Comparison of ENCODE assay signal across 13 cellular contexts in the genomic region with DNA sequence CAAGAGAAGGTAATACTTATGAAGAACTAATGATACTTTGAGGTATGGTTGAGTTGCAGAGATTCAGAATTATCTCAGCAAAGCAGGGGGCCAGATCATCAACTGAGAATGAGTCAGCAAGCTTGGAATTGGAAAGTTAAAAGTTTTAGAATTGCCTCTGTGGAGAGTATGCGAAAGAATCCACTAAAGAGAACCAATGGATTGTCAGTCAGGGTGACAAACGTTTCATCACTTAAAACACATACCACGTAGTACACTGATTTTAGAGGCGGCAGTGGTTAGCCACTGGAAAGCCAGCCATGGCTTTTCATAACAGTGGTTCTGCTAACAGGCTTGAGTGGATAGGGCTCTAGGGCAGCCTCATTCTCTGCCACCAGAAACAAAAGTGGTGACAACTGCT.
DNase-seq lines count a peak whose midpoint lies in the region; ATAC-seq, FAIRE-seq and TF ChIP-seq lines count a peak whose summit lies in the region.
"Had no signal": no experiment of that assay in that cellular context is flagged by ENCODE, and none has a peak within 500 bp of the region (broad histone marks: within the 10 kb centered on the region; RNA-seq: fewer than 3 reads in every experiment).

No MANE protein-coding gene starts in this region.

- H3K9me3 ChIP-seq in SK-N-MC (ENCODE audit: low read depth, low read length), result no peaks in the 10 kb centered on the region
- H3K9me3 ChIP-seq: right lobe of liver had no signal

- H3K4me1 Mint-ChIP-seq in stimulated activated effector memory CD8-positive, alpha-beta T cell treated with anti-CD3 and anti-CD28 coated beads, Interleukin-12 subunit alpha, Interleukin-12 subunit beta, amount 100 ng/mL, for 72 hours, result no peaks in the 10 kb centered on the region

- peaks cover 18% of the 10 kb centered on the region; the same call in 1 of the 2 replicates for H3K36me3 ChIP-seq in SK-N-MC (ENCODE audit: insufficient read depth, low read length)
- H3K36me3 ChIP-seq: right lobe of liver had no signal

- peak; percentile 28 for DNase-seq in GM04504 (ENCODE audit: low read depth)
- no peak for DNase-seq in SK-N-MC (ENCODE audit: low read depth, low spot score)
- DNase-seq in fibroblast of peridontal ligament (ENCODE audit: extremely low read depth), result peak; percentile 82
- no peak for DNase-seq in stimulated activated effector memory CD8-positive, alpha-beta T cell treated with anti-CD3 and anti-CD28 coated beads, Interleukin-12 subunit alpha, Interleukin-12 subunit beta, amount 100 ng/mL, for 72 hours (ENCODE audit: low spot score in 2 of 2)
- DNase-seq in D721Med (ENCODE audit: insufficient read length, low spot score), result no peak
- DNase-seq in effector CD8-positive, alpha-beta T cell (lab: John Stamatoyannopoulos, UW), result no peak
- DNase-seq: Calu3, H9, NCI-H2081 treated with DMSO at 0.1 percent for 48 hours, right lobe of liver had no signal

- ATAC-seq in stimulated activated effector memory CD8-positive, alpha-beta T cell treated with anti-CD3 and anti-CD28 coated beads, Interleukin-12 subunit alpha, Interleukin-12 subunit beta, amount 100 ng/mL, for 72 hours, result peak; percentile 74
- no peak for ATAC-seq in HG03521 (IDR thresholded peaks at IDR 0.05; ENCODE audit: unreplicated experiment)
- ATAC-seq: activated CD4-positive, CD25-positive, alpha-beta regulatory T cell treated with anti-CD3 and anti-CD28 coated beads, Interleukin-2, amount 50 U/mL, for 24 hours; right lobe of liver had no signal

- no peak for FAIRE-seq in D721Med (lab: Jason Lieb, UNC)

- TF ChIP-seq CTCF in D721Med (IDR thresholded peaks at IDR 0.05; ENCODE audit: insufficient read depth, missing control alignments), result no peak

- H3K9me3 Mint-ChIP-seq in stimulated activated effector memory CD8-positive, alpha-beta T cell treated with anti-CD3 and anti-CD28 coated beads, Interleukin-12 subunit alpha, Interleukin-12 subunit beta, amount 100 ng/mL, for 72 hours, result no peaks in the 10 kb centered on the region
- H3K9me3 Mint-ChIP-seq: H9 had no signal

- H3K4me3 ChIP-seq in SK-N-MC, result no peak overlapping the region
- H3K4me3 ChIP-seq: right lobe of liver had no signal

- H3K27ac Mint-ChIP-seq in stimulated activated effector memory CD8-positive, alpha-beta T cell treated with anti-CD3 and anti-CD28 coated beads, Interleukin-12 subunit alpha, Interleukin-12 subunit beta, amount 100 ng/mL, for 72 hours, result peak overlapping the region; percentile 18

- H3K4me3 Mint-ChIP-seq in stimulated activated effector memory CD8-positive, alpha-beta T cell treated with anti-CD3 and anti-CD28 coated beads, Interleukin-12 subunit alpha, Interleukin-12 subunit beta, amount 100 ng/mL, for 72 hours, result no peak overlapping the region
- H3K4me3 Mint-ChIP-seq: H9 had no signal

- H3K9ac ChIP-seq in SK-N-MC (ENCODE audit: insufficient read length), result no peak overlapping the region

- no peaks in the 10 kb centered on the region for H3K36me3 Mint-ChIP-seq in stimulated activated effector memory CD8-positive, alpha-beta T cell treated with anti-CD3 and anti-CD28 coated beads, Interleukin-12 subunit alpha, Interleukin-12 subunit beta, amount 100 ng/mL, for 72 hours

- H3K27ac ChIP-seq in SK-N-MC, result 0 out of 2 replicates have a peak overlapping the region, but pooled peaks have one; percentile 49
- H3K27ac ChIP-seq: epithelial cell of prostate, right lobe of liver had no signal

Comparison
In these comparisons a context has a peak if more than half of its experiments do, and no peak if none do; other contexts are left out.
1. DNase-seq: peak in GM04504 (single experiment) and fibroblast of peridontal ligament (single experiment); none in SK-N-MC (single experiment), stimulated activated effector memory CD8-positive, alpha-beta T cell treated with anti-CD3 and anti-CD28 coated beads, Interleukin-12 subunit alpha, Interleukin-12 subunit beta, amount 100 ng/mL, for 72 hours (0 of 2), D721Med (single experiment) and effector CD8-positive, alpha-beta T cell (single experiment).